Comparison of ENCODE assay signal across 11 cellular contexts in genomic region chr9:136111190-136111589, GRCh38. TPM values are rescaled to one million over a fixed set of nuclear protein-coding genes. Genes with fewer than 3 reads are reported as not detected.
DNase-seq lines count a peak whose midpoint lies in the region; ATAC-seq lines count a peak whose summit lies in the region.
"Had no signal": no experiment of that assay in that cellular context is flagged by ENCODE, and none has a peak within 500 bp of the region (broad histone marks: within the 10 kb centered on the region; RNA-seq: fewer than 3 reads in every experiment).

No MANE protein-coding gene starts in this region.

- no peak for DNase-seq in activated CD8-positive, alpha-beta memory T cell treated with anti-CD3 and anti-CD28 coated beads, Interleukin-2, amount 10 ng/mL, durations not matched to agents 7 days and 5 days
- no peak for DNase-seq in activated CD8-positive, alpha-beta memory T cell treated with anti-CD3 and anti-CD28 coated beads for 24 hours
- no peak for DNase-seq in NT2/D1 (ENCODE audit: low read depth, low spot score)
- no peak for DNase-seq in central memory CD8-positive, alpha-beta T cell (ENCODE audit: low spot score in 2 of 2)
- DNase-seq in stimulated activated effector memory CD8-positive, alpha-beta T cell treated with anti-CD3 and anti-CD28 coated beads, Interleukin-12 subunit alpha, Interleukin-12 subunit beta, amount 100 ng/mL, for 72 hours (ENCODE audit: low spot score in 2 of 2), result no peak
- DNase-seq in SK-N-DZ (ENCODE audit: low spot score), result no peak
- DNase-seq: MV-4-11, NCI-H345, pancreas had no signal

- no peaks in the 10 kb centered on the region for H3K9me3 Mint-ChIP-seq in activated CD8-positive, alpha-beta memory T cell treated with anti-CD3 and anti-CD28 coated beads, Interleukin-2, amount 10 ng/mL, durations not matched to agents 7 days and 5 days (ENCODE audit: low read depth)
- H3K9me3 Mint-ChIP-seq in central memory CD8-positive, alpha-beta T cell, result no peaks in the 10 kb centered on the region
- no peaks in the 10 kb centered on the region for H3K9me3 Mint-ChIP-seq in stimulated activated effector memory CD8-positive, alpha-beta T cell treated with anti-CD3 and anti-CD28 coated beads, Interleukin-12 subunit alpha, Interleukin-12 subunit beta, amount 100 ng/mL, for 72 hours

- no peaks in the 10 kb centered on the region for H3K9me3 ChIP-seq in NT2/D1 (ENCODE audit: insufficient read depth, low read length)
- H3K9me3 ChIP-seq: pancreas had no signal

- no peaks in the 10 kb centered on the region for H3K27me3 Mint-ChIP-seq in activated CD8-positive, alpha-beta memory T cell treated with anti-CD3 and anti-CD28 coated beads, Interleukin-2, amount 10 ng/mL, durations not matched to agents 7 days and 5 days
- no peaks in the 10 kb centered on the region for H3K27me3 Mint-ChIP-seq in central memory CD8-positive, alpha-beta T cell

- peaks cover 3% of the 10 kb centered on the region for H3K36me3 Mint-ChIP-seq in activated CD8-positive, alpha-beta memory T cell treated with anti-CD3 and anti-CD28 coated beads, Interleukin-2, amount 10 ng/mL, durations not matched to agents 7 days and 5 days
- peaks cover 13% of the 10 kb centered on the region for H3K36me3 Mint-ChIP-seq in central memory CD8-positive, alpha-beta T cell (ENCODE audit: insufficient read depth)
- H3K36me3 Mint-ChIP-seq in stimulated activated effector memory CD8-positive, alpha-beta T cell treated with anti-CD3 and anti-CD28 coated beads, Interleukin-12 subunit alpha, Interleukin-12 subunit beta, amount 100 ng/mL, for 72 hours, result peaks cover 28% of the 10 kb centered on the region

- H3K4me3 ChIP-seq in NT2/D1 (ENCODE audit: insufficient read length, low read depth), result no peak overlapping the region
- H3K4me3 ChIP-seq: pancreas had no signal

- peaks cover 70% of the 10 kb centered on the region for H3K4me1 Mint-ChIP-seq in activated CD8-positive, alpha-beta memory T cell treated with anti-CD3 and anti-CD28 coated beads, Interleukin-2, amount 10 ng/mL, durations not matched to agents 7 days and 5 days
- peaks cover 41% of the 10 kb centered on the region for H3K4me1 Mint-ChIP-seq in central memory CD8-positive, alpha-beta T cell
- peaks cover 54% of the 10 kb centered on the region for H3K4me1 Mint-ChIP-seq in stimulated activated effector memory CD8-positive, alpha-beta T cell treated with anti-CD3 and anti-CD28 coated beads, Interleukin-12 subunit alpha, Interleukin-12 subunit beta, amount 100 ng/mL, for 72 hours

- ATAC-seq in activated CD8-positive, alpha-beta memory T cell treated with anti-CD3 and anti-CD28 coated beads, Interleukin-2, amount 10 ng/mL, durations not matched to agents 7 days and 5 days, result no peak
- no peak for ATAC-seq in central memory CD8-positive, alpha-beta T cell (replicated peaks; ENCODE audit: extremely low read depth, poor library complexity, severe bottlenecking)
- ATAC-seq in stimulated activated effector memory CD8-positive, alpha-beta T cell treated with anti-CD3 and anti-CD28 coated beads, Interleukin-12 subunit alpha, Interleukin-12 subunit beta, amount 100 ng/mL, for 72 hours, result no peak
- ATAC-seq in HG02588 (IDR thresholded peaks at IDR 0.05; ENCODE audit: unreplicated experiment) (no peak), GM21528 (IDR thresholded peaks at IDR 0.05; ENCODE audit: low FRiP score, unreplicated experiment) (no peak)

- peaks cover 41% of the 10 kb centered on the region for H3K36me3 ChIP-seq in NT2/D1 (ENCODE audit: insufficient read depth, insufficient read length, low read length)

- CTCF ChIA-PET in activated CD8-positive, alpha-beta memory T cell treated with anti-CD3 and anti-CD28 coated beads, Interleukin-2, amount 10 ng/mL, durations not matched to agents 7 days and 5 days (lab: Charles Lee), result interaction anchor here (0.6 to 4.8 kb wide), 5 partner anchors 11 to 1021 kb away, joined by 3 to 27 read pairs (median 4); partner anchors contain the start of gene NACC2

- H3K9ac ChIP-seq in NT2/D1 (ENCODE audit: insufficient read length, low read depth), result peak overlapping the region; percentile 45

- H3K4me1 ChIP-seq in NT2/D1 (ENCODE audit: insufficient read depth, insufficient read length), result peaks cover 52% of the 10 kb centered on the region

- H3K27me3 ChIP-seq in NT2/D1 (ENCODE audit: insufficient read depth, insufficient read length), result no peaks in the 10 kb centered on the region
- H3K27me3 ChIP-seq: pancreas had no signal

- H3K27ac Mint-ChIP-seq in activated CD8-positive, alpha-beta memory T cell treated with anti-CD3 and anti-CD28 coated beads, Interleukin-2, amount 10 ng/mL, durations not matched to agents 7 days and 5 days, result peak overlapping the region; percentile 94
- peak overlapping the region; percentile 80 for H3K27ac Mint-ChIP-seq in central memory CD8-positive, alpha-beta T cell (ENCODE audit: low read depth)
- H3K27ac Mint-ChIP-seq in stimulated activated effector memory CD8-positive, alpha-beta T cell treated with anti-CD3 and anti-CD28 coated beads, Interleukin-12 subunit alpha, Interleukin-12 subunit beta, amount 100 ng/mL, for 72 hours, result peak overlapping the region; percentile 92

- peak overlapping the region; percentile 85 for H3K4me3 Mint-ChIP-seq in activated CD8-positive, alpha-beta memory T cell treated with anti-CD3 and anti-CD28 coated beads, Interleukin-2, amount 10 ng/mL, durations not matched to agents 7 days and 5 days
- H3K4me3 Mint-ChIP-seq in central memory CD8-positive, alpha-beta T cell, result peak overlapping the region; percentile 84
- H3K4me3 Mint-ChIP-seq in stimulated activated effector memory CD8-positive, alpha-beta T cell treated with anti-CD3 and anti-CD28 coated beads, Interleukin-12 subunit alpha, Interleukin-12 subunit beta, amount 100 ng/mL, for 72 hours, result peak overlapping the region; percentile 87

RNA-seq across cellular contexts. Expression of gene TMEM250, which starts 7.5 kb away (rescaled TPM):
- total RNA-seq in activated CD8-positive, alpha-beta memory T cell treated with anti-CD3 and anti-CD28 coated beads, Interleukin-2, amount 10 ng/mL, durations not matched to agents 7 days and 5 days, result 10 to 100 TPM; 42.5 to 44.5 TPM
- 18.3 and 20.8 TPM in 2 replicates for polyA plus RNA-seq in SK-N-DZ (2014; cell fraction: cytosol; rRNA removed)
- 20.0 and 24.9 TPM in 2 replicates for polyA plus RNA-seq in SK-N-DZ (2014; cell fraction: nucleus; rRNA removed)

RNA-seq across cellular contexts. Expression of gene NACC2, which starts 16.1 kb away (rescaled TPM):
- total RNA-seq in activated CD8-positive, alpha-beta memory T cell treated with anti-CD3 and anti-CD28 coated beads, Interleukin-2, amount 10 ng/mL, durations not matched to agents 7 days and 5 days, result 1 to 10 TPM; 6.3 to 9.7 TPM
- not detected in 2 replicates for polyA plus RNA-seq in SK-N-DZ (2014; cell fraction: cytosol; rRNA removed)
- not detected in 2 replicates for polyA plus RNA-seq in SK-N-DZ (2014; cell fraction: nucleus; rRNA removed)
